In genomic region chr4:5160668-5161067, GRCh38 we compare ENCODE assay signal across 30 cellular contexts.
"Had no signal": no experiment of that assay in that cellular context is flagged by ENCODE, and none has a peak within 500 bp of the region (broad histone marks: within the 10 kb centered on the region; RNA-seq: fewer than 3 reads in every experiment).

No MANE protein-coding gene starts in this region.

- FAIRE-seq: astrocyte, bronchial epithelial cell had no signal

- H3K36me3 Mint-ChIP-seq: activated naive CD8-positive, alpha-beta T cell had no signal

- H3K4me3 ChIP-seq: coronary artery, dorsolateral prefrontal cortex, esophagus squamous epithelium, gastroesophageal sphincter had no signal

- H3K9me3 ChIP-seq: esophagus squamous epithelium, gastroesophageal sphincter had no signal

- H3K4me3 Mint-ChIP-seq: activated CD4-positive, alpha-beta T cell treated with anti-CD3 and anti-CD28 coated beads for 36 hours; activated CD8-positive, alpha-beta T cell treated with anti-CD3 and anti-CD28 coated beads for 36 hours; activated naive CD8-positive, alpha-beta T cell; activated T-cell treated with anti-CD3 and anti-CD28 coated beads, Interleukin-2, amount 50 U/mL, for 4 hours; activated T-helper 17 cell treated with anti-CD3 and anti-CD28 coated beads, Interleukin-2, amount 50 U/mL, for 72 hours; central memory CD8-positive, alpha-beta T cell; dendritic cell treated with granulocyte-macrophage colony-stimulating factor and Interleukin-4, amounts not matched to agents 40 ng/mL and 50 ng/mL, for 4 days; endodermal cell had no signal

- ATAC-seq: activated CD4-positive, alpha-beta T cell treated with anti-CD3 and anti-CD28 coated beads for 36 hours; activated CD8-positive, alpha-beta T cell treated with anti-CD3 and anti-CD28 coated beads for 36 hours; activated T-cell treated with anti-CD3 and anti-CD28 coated beads, Interleukin-2, amount 50 U/mL, for 4 hours; activated T-helper 17 cell treated with anti-CD3 and anti-CD28 coated beads, Interleukin-2, amount 50 U/mL, for 72 hours; gastroesophageal sphincter had no signal

- H3K36me3 ChIP-seq: brain microvascular endothelial cell, esophagus squamous epithelium, gastroesophageal sphincter had no signal

- H3K27me3 Mint-ChIP-seq: activated CD8-positive, alpha-beta T cell treated with anti-CD3 and anti-CD28 coated beads for 36 hours; activated T-helper 17 cell treated with anti-CD3 and anti-CD28 coated beads, Interleukin-2, amount 50 U/mL, for 72 hours; dendritic cell treated with granulocyte-macrophage colony-stimulating factor and Interleukin-4, amounts not matched to agents 40 ng/mL and 50 ng/mL, for 4 days had no signal

- H3K27me3 ChIP-seq: brain microvascular endothelial cell, gastroesophageal sphincter had no signal

- H3K27ac ChIP-seq: brain microvascular endothelial cell, coronary artery, dorsolateral prefrontal cortex, esophagus squamous epithelium, gastroesophageal sphincter had no signal

- H3K27ac Mint-ChIP-seq: activated CD4-positive, alpha-beta T cell treated with anti-CD3 and anti-CD28 coated beads for 36 hours; activated CD8-positive, alpha-beta T cell treated with anti-CD3 and anti-CD28 coated beads for 36 hours; activated naive CD8-positive, alpha-beta T cell; activated T-helper 17 cell treated with anti-CD3 and anti-CD28 coated beads, Interleukin-2, amount 50 U/mL, for 72 hours; dendritic cell treated with granulocyte-macrophage colony-stimulating factor and Interleukin-4, amounts not matched to agents 40 ng/mL and 50 ng/mL, for 4 days; endodermal cell had no signal

- DNase-seq: activated CD4-positive, alpha-beta T cell treated with anti-CD3 and anti-CD28 coated beads for 36 hours; activated CD4-positive, alpha-beta T cell treated with anti-CD3 and anti-CD28 coated beads, Interleukin-2, amount 50 U/mL, for 1 hour; activated CD4-positive, alpha-beta T cell treated with anti-CD3 and anti-CD28 coated beads, Interleukin-2, amount 50 U/mL, for 48 hours; activated CD4-positive, CD25-positive, alpha-beta regulatory T cell; activated CD4-positive, CD25-positive, alpha-beta regulatory T cell treated with anti-CD3 and anti-CD28 coated beads, Interleukin-2, amount 50 U/mL, for 72 hours; activated CD8-positive, alpha-beta memory T cell treated with anti-CD3 and anti-CD28 coated beads for 24 hours; activated CD8-positive, alpha-beta T cell treated with anti-CD3 and anti-CD28 coated beads for 36 hours; activated effector memory CD4-positive, alpha-beta T cell treated with Interleukin-2 at 50 U/mL for 16 hours; activated gamma-delta T cell treated with Interleukin-2 at 50 U/mL for 16 hours; activated naive CD4-positive, alpha-beta T cell treated with anti-CD3 and anti-CD28 coated beads, Interleukin-2, amount 50 U/mL, for 16 hours; activated naive CD4-positive, alpha-beta T cell treated with Interleukin-2 at 50 U/mL for 16 hours; activated T-cell treated with anti-CD3 and anti-CD28 coated beads, Interleukin-2, amount 50 U/mL, for 4 hours; amniotic stem cell; anterior cingulate cortex; brain microvascular endothelial cell; dorsolateral prefrontal cortex; effector memory CD4-positive, alpha-beta T cell; endodermal cell; erythroblast; esophagus squamous epithelium; foreskin melanocyte; T-helper 2 cell had no signal

- H3K9me3 Mint-ChIP-seq: activated CD8-positive, alpha-beta T cell treated with anti-CD3 and anti-CD28 coated beads for 36 hours; activated T-cell treated with anti-CD3 and anti-CD28 coated beads, Interleukin-2, amount 50 U/mL, for 4 hours; activated T-helper 17 cell treated with anti-CD3 and anti-CD28 coated beads, Interleukin-2, amount 50 U/mL, for 72 hours; central memory CD8-positive, alpha-beta T cell; dendritic cell treated with granulocyte-macrophage colony-stimulating factor and Interleukin-4, amounts not matched to agents 40 ng/mL and 50 ng/mL, for 4 days; endodermal cell had no signal

- H3K4me1 ChIP-seq: esophagus squamous epithelium, gastroesophageal sphincter had no signal

- H3K4me1 Mint-ChIP-seq: activated CD4-positive, alpha-beta T cell treated with anti-CD3 and anti-CD28 coated beads for 36 hours; activated T-helper 17 cell treated with anti-CD3 and anti-CD28 coated beads, Interleukin-2, amount 50 U/mL, for 72 hours; central memory CD8-positive, alpha-beta T cell had no signal
